17 cellular contexts compared by ENCODE assay signal in the genomic region with DNA sequence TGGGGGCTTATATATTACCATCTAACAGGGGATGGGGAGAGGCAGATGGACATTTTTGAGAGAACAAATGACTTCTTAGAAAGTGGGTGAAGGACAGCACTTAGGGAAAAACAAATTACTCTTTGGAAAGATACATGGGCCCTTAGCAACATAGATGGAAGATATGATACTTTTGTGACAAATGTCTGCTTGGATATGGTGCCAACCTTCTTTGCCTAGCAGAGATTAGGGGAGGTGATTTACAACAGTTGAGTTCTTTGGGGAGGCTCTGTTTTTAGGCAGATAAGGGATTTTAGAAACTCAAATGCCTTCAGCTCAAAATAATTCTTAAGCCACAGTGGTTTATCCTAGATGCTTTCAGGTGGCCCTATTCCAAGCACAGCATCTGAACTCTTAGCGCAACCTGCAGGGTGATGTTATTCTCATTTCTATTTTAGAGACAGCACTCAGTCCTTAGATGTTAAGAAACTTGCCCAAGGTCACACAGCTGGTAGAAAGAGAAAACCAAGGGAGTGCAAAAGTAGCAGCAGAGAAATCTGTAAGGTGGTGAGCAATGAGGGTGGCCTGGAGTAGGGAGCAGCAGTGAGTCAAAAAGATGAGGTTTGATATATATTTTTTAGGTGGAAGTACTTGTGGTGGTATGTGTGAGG.
A peak's percentile ranks its signal among the peaks of the same experiment; 100 is the strongest.
DNase-seq lines count a peak whose midpoint lies in the region; ATAC-seq, FAIRE-seq and TF ChIP-seq lines count a peak whose summit lies in the region.
"Had no signal": no experiment of that assay in that cellular context is flagged by ENCODE, and none has a peak within 500 bp of the region (broad histone marks: within the 10 kb centered on the region; RNA-seq: fewer than 3 reads in every experiment).

No MANE protein-coding gene starts in this region.

- H3K27me3 Mint-ChIP-seq in activated CD4-positive, alpha-beta memory T cell treated with anti-CD3 and anti-CD28 coated beads for 36 hours, result no peaks in the 10 kb centered on the region
- H3K27me3 Mint-ChIP-seq in activated CD4-positive, alpha-beta memory T cell treated with anti-CD3 and anti-CD28 coated beads, Interleukin-2, amount 10 ng/mL, durations not matched to agents 7 days and 5 days, result no peaks in the 10 kb centered on the region
- H3K27me3 Mint-ChIP-seq in progenitor cell of endocrine pancreas, result no peaks in the 10 kb centered on the region

- no peak overlapping the region for H3K4me3 Mint-ChIP-seq in activated CD4-positive, alpha-beta memory T cell treated with anti-CD3 and anti-CD28 coated beads for 36 hours
- H3K4me3 Mint-ChIP-seq in activated CD4-positive, alpha-beta memory T cell treated with anti-CD3 and anti-CD28 coated beads, Interleukin-2, amount 10 ng/mL, durations not matched to agents 7 days and 5 days, result no peak overlapping the region
- no peak overlapping the region for H3K4me3 Mint-ChIP-seq in progenitor cell of endocrine pancreas (ENCODE audit: low read depth)
- H3K4me3 Mint-ChIP-seq: endodermal cell, HFFc6 had no signal

- POLR2A ChIA-PET in activated CD4-positive, alpha-beta memory T cell treated with anti-CD3 and anti-CD28 coated beads for 36 hours (lab: Charles Lee), result interaction anchor here (7.1 kb wide), 1 partner anchor 75 kb away, joined by 251 read pairs; a partner anchor contains a TSS
- POLR2A ChIA-PET in activated CD4-positive, alpha-beta memory T cell treated with anti-CD3 and anti-CD28 coated beads, Interleukin-2, amount 10 ng/mL, durations not matched to agents 7 days and 5 days (lab: Charles Lee), result interaction anchor here (1.1 kb wide), 1 partner anchor 13 kb away, joined by 3 read pairs; no protein-coding TSS in a partner anchor
- POLR2A ChIA-PET in K562 (lab: Yijun Ruan, JAX), result no interaction called here

- H3K9me3 Mint-ChIP-seq in activated CD4-positive, alpha-beta memory T cell treated with anti-CD3 and anti-CD28 coated beads for 36 hours, result peaks cover 4% of the 10 kb centered on the region
- H3K9me3 Mint-ChIP-seq in activated CD4-positive, alpha-beta memory T cell treated with anti-CD3 and anti-CD28 coated beads, Interleukin-2, amount 10 ng/mL, durations not matched to agents 7 days and 5 days, result no peaks in the 10 kb centered on the region
- no peaks in the 10 kb centered on the region for H3K9me3 Mint-ChIP-seq in progenitor cell of endocrine pancreas (ENCODE audit: low read depth)
- H3K9me3 Mint-ChIP-seq: HFFc6 had no signal

- no TSS peak for BruUV-seq in K562 (replicated peaks; lab: Mats Ljungman, UMichigan)

- H3K36me3 Mint-ChIP-seq in activated CD4-positive, alpha-beta memory T cell treated with anti-CD3 and anti-CD28 coated beads for 36 hours, result peaks cover 26% of the 10 kb centered on the region
- H3K36me3 Mint-ChIP-seq in activated CD4-positive, alpha-beta memory T cell treated with anti-CD3 and anti-CD28 coated beads, Interleukin-2, amount 10 ng/mL, durations not matched to agents 7 days and 5 days (ENCODE audit: low read depth), result peaks cover 23% of the 10 kb centered on the region
- H3K36me3 Mint-ChIP-seq in progenitor cell of endocrine pancreas (ENCODE audit: insufficient read depth), result no peaks in the 10 kb centered on the region

- TF ChIP-seq EP300 in K562 (IDR thresholded peaks at IDR 0.05; ENCODE audit: low read length), result 0 out of 2 replicates have a peak, but pooled peaks have one; percentile 6

- WGBS in K562 (ENCODE audit: insufficient coverage, low coverage, missing lambda C conversion rate), result 14% methylated on average over 1 of the region's 1 CpG
- 92 to 98% (median 94%) methylated on average over 1 of the region's 1 CpG for WGBS in psoas muscle, 3 donors

- in situ Hi-C loops in K562 (cut with MboI), result no loop called here

- H4K20me1 ChIP-seq in KMS-11 (ENCODE audit: insufficient read depth), result no peaks in the 10 kb centered on the region
- no peaks in the 10 kb centered on the region for H4K20me1 ChIP-seq in K562 (replicated peaks; ENCODE audit: control insufficient read depth, insufficient read depth, low read length)

- H3K4me2 ChIP-seq in KMS-11, result peak overlapping the region; percentile 49
- no peak overlapping the region for H3K4me2 ChIP-seq in K562 (ENCODE audit: insufficient read depth, low read length)

- H3K9me1 ChIP-seq in K562 (ENCODE audit: control insufficient read depth, insufficient read depth, low read length), result peaks cover 3% of the 10 kb centered on the region

- H3K79me2 ChIP-seq in KMS-11 (ENCODE audit: insufficient read depth, low read depth) (peaks cover 14% of the 10 kb centered on the region), K562 (ENCODE audit: control insufficient read depth, insufficient read depth, low read length) (no peaks in the 10 kb centered on the region)

- peaks cover 28% of the 10 kb centered on the region for H3K4me1 Mint-ChIP-seq in activated CD4-positive, alpha-beta memory T cell treated with anti-CD3 and anti-CD28 coated beads for 36 hours (ENCODE audit: low read depth)
- H3K4me1 Mint-ChIP-seq in activated CD4-positive, alpha-beta memory T cell treated with anti-CD3 and anti-CD28 coated beads, Interleukin-2, amount 10 ng/mL, durations not matched to agents 7 days and 5 days, result peaks cover 31% of the 10 kb centered on the region
- H3K4me1 Mint-ChIP-seq in progenitor cell of endocrine pancreas (ENCODE audit: low read depth), result peaks cover 29% of the 10 kb centered on the region

- no peak for TF ChIP-seq RAD21 in K562 (CRISPR knock-in tag; conservative IDR thresholded peaks at IDR 0.05 in 1 of 2, IDR thresholded peaks at IDR 0.05 in 1 of 2)

- H3K9me3 ChIP-seq in K562 (replicated peaks; ENCODE audit: control insufficient read depth, insufficient read depth, low read depth, low read length) (no peaks in the 10 kb centered on the region), psoas muscle (no peaks in the 10 kb centered on the region)
- H3K9me3 ChIP-seq: stomach had no signal

- H3K27ac Mint-ChIP-seq in activated CD4-positive, alpha-beta memory T cell treated with anti-CD3 and anti-CD28 coated beads for 36 hours, result peak overlapping the region; percentile 6
- no peak overlapping the region for H3K27ac Mint-ChIP-seq in activated CD4-positive, alpha-beta memory T cell treated with anti-CD3 and anti-CD28 coated beads, Interleukin-2, amount 10 ng/mL, durations not matched to agents 7 days and 5 days
- peak overlapping the region; percentile 88 for H3K27ac Mint-ChIP-seq in progenitor cell of endocrine pancreas
- H3K27ac Mint-ChIP-seq: endodermal cell, HFFc6 had no signal

- no peak for TF ChIP-seq CTCF in KMS-11 (conservative IDR thresholded peaks at IDR 0.05; ENCODE audit: low read depth, low read length)
- TF ChIP-seq CTCF in K562 (IDR thresholded peaks at IDR 0.05 in 2 of 3, conservative IDR thresholded peaks at IDR 0.05 in 1 of 3; ENCODE audit: insufficient read depth in 2 of 3, low read depth in 1 of 3, low read length in 3 of 3), result no peak
- no peak for TF ChIP-seq CTCF in progenitor cell of endocrine pancreas (IDR thresholded peaks at IDR 0.05; ENCODE audit: unreplicated experiment)
- TF ChIP-seq CTCF in psoas muscle (IDR thresholded peaks at IDR 0.05), result no peak

- DNase-seq in activated CD4-positive, alpha-beta memory T cell treated with anti-CD3 and anti-CD28 coated beads for 36 hours, result no peak
- no peak for DNase-seq in activated CD4-positive, alpha-beta memory T cell treated with anti-CD3 and anti-CD28 coated beads, Interleukin-2, amount 10 ng/mL, durations not matched to agents 7 days and 5 days
- DNase-seq in K562 (ENCODE audit: extremely low read depth in 1 of 4, low spot score in 3 of 4), result no peak
- no peak for DNase-seq in progenitor cell of endocrine pancreas (ENCODE audit: low spot score, unreplicated experiment)
- DNase-seq in psoas muscle, result no peak
- DNase-seq in germinal center (ENCODE audit: low spot score), result no peak
- DNase-seq: activated T-cell treated with anti-CD3 and anti-CD28 coated beads for 4 hours, endodermal cell, HFFc6, NCI-H2029, NCI-H446 treated with DMSO at 0.1 percent for 48 hours, right cardiac atrium, stomach had no signal

- H3K4me1 ChIP-seq in KMS-11 (ENCODE audit: low read depth, poor library complexity, severe bottlenecking) (peaks cover 85% of the 10 kb centered on the region), K562 (replicated peaks in 1 of 2; ENCODE audit: control insufficient read depth in 2 of 2, insufficient read depth in 2 of 2, low read length in 2 of 2) (peaks cover 4 to 11% of the 10 kb centered on the region in 2 experiments), psoas muscle (no peaks in the 10 kb centered on the region)

- intact Hi-C loops in activated CD4-positive, alpha-beta memory T cell treated with anti-CD3 and anti-CD28 coated beads for 36 hours (cut with micrococcal nuclease), result no loop called here
- intact Hi-C loops in K562 (cut with micrococcal nuclease) (no loop called here), psoas muscle (cut with DNase I) (no loop called here)

- no peaks in the 10 kb centered on the region for H3K27me3 ChIP-seq in KMS-11 (ENCODE audit: insufficient read depth, low read depth)
- H3K27me3 ChIP-seq in K562 (ENCODE audit: control insufficient read depth in 2 of 2, insufficient read depth in 2 of 2, low read length in 2 of 2), result peaks cover 10 to 18% of the 10 kb centered on the region in 2 experiments; a peak in 4 of 5 replicates
- no peaks in the 10 kb centered on the region for H3K27me3 ChIP-seq in psoas muscle (ENCODE audit: insufficient read depth in 3 of 3, low read length in 2 of 3)
- H3K27me3 ChIP-seq: stomach had no signal

- no peak for ATAC-seq in K562
- no peak for ATAC-seq in psoas muscle
- ATAC-seq in GM21381 (IDR thresholded peaks at IDR 0.05; ENCODE audit: unreplicated experiment), result no peak
- ATAC-seq: activated CD4-positive, CD25-positive, alpha-beta regulatory T cell treated with anti-CD3 and anti-CD28 coated beads, Interleukin-2, amount 50 U/mL, for 24 hours; right cardiac atrium had no signal

- H3K36me3 ChIP-seq in KMS-11 (ENCODE audit: insufficient read depth) (no peaks in the 10 kb centered on the region), K562 (ENCODE audit: control insufficient read depth, insufficient read depth, low read length) (no peaks in the 10 kb centered on the region), psoas muscle (ENCODE audit: insufficient read depth in 1 of 2, low read depth in 1 of 2) (no peaks in the 10 kb centered on the region)
- H3K36me3 ChIP-seq: stomach had no signal

- H3K4me3 ChIP-seq in KMS-11 (IDR thresholded peaks at IDR 0.05; ENCODE audit: insufficient read depth, low read depth, low read length), result no peak overlapping the region
- H3K4me3 ChIP-seq in K562, result no peak overlapping the region
- H3K4me3 ChIP-seq in psoas muscle, result no peak overlapping the region
- H3K4me3 ChIP-seq: stomach had no signal

- H3K9ac ChIP-seq in KMS-11 (peak overlapping the region; percentile 20; the same call in 1 of the 2 replicates), K562 (ENCODE audit: insufficient read depth in 1 of 2, low read depth in 2 of 2, low read length in 2 of 2) (no peak overlapping the region)

- H2AFZ ChIP-seq in KMS-11 (ENCODE audit: low read depth) (no peak overlapping the region), K562 (ENCODE audit: low read depth, low read length) (no peak overlapping the region)

- CTCF ChIA-PET in activated CD4-positive, alpha-beta memory T cell treated with anti-CD3 and anti-CD28 coated beads for 36 hours (lab: Charles Lee), result interaction anchor here (1.0 to 2.6 kb wide), 3 partner anchors 9 to 55 kb away, joined by 3 to 11 read pairs (median 5); no protein-coding TSS in a partner anchor
- CTCF ChIA-PET in activated CD4-positive, alpha-beta memory T cell treated with anti-CD3 and anti-CD28 coated beads, Interleukin-2, amount 10 ng/mL, durations not matched to agents 7 days and 5 days (lab: Charles Lee), result no interaction called here
- CTCF ChIA-PET in K562 (lab: Yijun Ruan, JAX; ENCODE audit: low intra/inter-chr PET ratio), result no interaction called here

- H3K27ac ChIP-seq in KMS-11, result peak overlapping the region; percentile 54
- no peak overlapping the region for H3K27ac ChIP-seq in K562 (ENCODE audit: extremely low read depth, low read depth, low read length)
- H3K27ac ChIP-seq in psoas muscle, result no peak overlapping the region

- FAIRE-seq in K562 (lab: Jason Lieb, UNC), result no peak
- FAIRE-seq: keratinocyte had no signal

- TF ChIP-seq POLR2A in K562 (conservative IDR thresholded peaks at IDR 0.05), result no peak
